Comparison of ENCODE assay signal across 25 cellular contexts in genomic region chr11:130127509-130127908, GRCh38. TPM values are rescaled to one million over a fixed set of nuclear protein-coding genes. Genes with fewer than 3 reads are reported as not detected.
DNase-seq lines count a peak whose midpoint lies in the region; ATAC-seq, FAIRE-seq and TF ChIP-seq lines count a peak whose summit lies in the region.
"Had no signal": no experiment of that assay in that cellular context is flagged by ENCODE, and none has a peak within 500 bp of the region (broad histone marks: within the 10 kb centered on the region; RNA-seq: fewer than 3 reads in every experiment).

No MANE protein-coding gene starts in this region.

- no peak overlapping the region for H3K27ac Mint-ChIP-seq in natural killer cell treated with Interleukin-12 subunit alpha and Interleukin-12 subunit beta and Interleukin-15 and Interleukin-18, amount 100 ng/mL, for 72 hours
- H3K27ac Mint-ChIP-seq: CD8-positive, alpha-beta T cell had no signal

- peaks cover 14% of the 10 kb centered on the region for H3K36me3 Mint-ChIP-seq in natural killer cell treated with Interleukin-12 subunit alpha and Interleukin-12 subunit beta and Interleukin-15 and Interleukin-18, amount 100 ng/mL, for 72 hours

- TF ChIP-seq CTCF in hepatocyte (IDR thresholded peaks at IDR 0.05; ENCODE audit: poor library complexity) (no peak), kidney (IDR thresholded peaks at IDR 0.05; ENCODE audit: borderline replicate concordance, extremely low read depth, insufficient read depth) (no peak)

- intact Hi-C loops in kidney (cut with DNase I), result no loop called here

- no peak overlapping the region for H3K4me3 ChIP-seq in hepatocyte
- H3K4me3 ChIP-seq in thymus (ENCODE audit: low read length), result no peak overlapping the region
- no peak overlapping the region for H3K4me3 ChIP-seq in kidney (ENCODE audit: low read length in 2 of 2)
- H3K4me3 ChIP-seq: A549, MG63 had no signal

- no peak overlapping the region for H3K9ac ChIP-seq in kidney (ENCODE audit: low read length in 2 of 2)

- WGBS in hepatocyte (ENCODE audit: low lambda C conversion rate, missing lambda C conversion rate), result 91% methylated on average over 4 of the region's 4 CpGs
- 98% methylated on average over 4 of the region's 4 CpGs for WGBS in thymus

- no peak overlapping the region for H2AFZ ChIP-seq in hepatocyte

- no peaks in the 10 kb centered on the region for H3K9me3 ChIP-seq in hepatocyte (ENCODE audit: low read depth)
- H3K9me3 ChIP-seq in thymus (ENCODE audit: control insufficient read depth), result no peaks in the 10 kb centered on the region
- H3K9me3 ChIP-seq in kidney (ENCODE audit: control insufficient read depth in 1 of 2, low read length in 2 of 2), result no peaks in the 10 kb centered on the region
- H3K9me3 ChIP-seq: A549, MG63 had no signal

- H3K27me3 Mint-ChIP-seq in natural killer cell treated with Interleukin-12 subunit alpha and Interleukin-12 subunit beta and Interleukin-15 and Interleukin-18, amount 100 ng/mL, for 72 hours, result no peaks in the 10 kb centered on the region

- DNase-seq in NCI-H460 (ENCODE audit: extremely low read depth, low read depth) (peak; percentile 9), hepatocyte (ENCODE audit: low spot score) (no peak), COR-L47 (lab: John Stamatoyannopoulos, UW) (no peak), DMS79 (lab: John Stamatoyannopoulos, UW) (no peak), kidney (no peak)
- peak; percentile 35 for DNase-seq in natural killer cell treated with Interleukin-12 subunit alpha and Interleukin-12 subunit beta and Interleukin-15 and Interleukin-18, amount 100 ng/mL, for 72 hours (ENCODE audit: low spot score)
- DNase-seq: AML-193; C1 segment of cervical spinal cord; CD8-positive, alpha-beta T cell; HCEC 1CT; IMR-90; KG1; MG63; NCI-H1694; NCI-H2029 treated with DMSO at 0.1 percent for 48 hours; NCI-H446 treated with DMSO at 0.1 percent for 48 hours; NCI-H526 treated with DMSO at 0.1 percent for 48 hours; SHP77 had no signal

- H3K9me3 Mint-ChIP-seq in natural killer cell treated with Interleukin-12 subunit alpha and Interleukin-12 subunit beta and Interleukin-15 and Interleukin-18, amount 100 ng/mL, for 72 hours, result no peaks in the 10 kb centered on the region
- H3K9me3 Mint-ChIP-seq: CD8-positive, alpha-beta T cell had no signal

- no peaks in the 10 kb centered on the region for H3K9me2 ChIP-seq in hepatocyte (replicated peaks; ENCODE audit: insufficient read depth)

- no peak for FAIRE-seq in kidney (lab: Jason Lieb, UNC)
- FAIRE-seq: A549, H1 had no signal

- peaks cover 17 to 21% of the 10 kb centered on the region in 2 donors for H3K4me1 Mint-ChIP-seq in natural killer cell treated with Interleukin-12 subunit alpha and Interleukin-12 subunit beta and Interleukin-15 and Interleukin-18, amount 100 ng/mL, for 72 hours (ENCODE audit: low read depth in 2 of 2)

- H3K4me1 ChIP-seq in hepatocyte (ENCODE audit: insufficient read depth) (peaks cover 5% of the 10 kb centered on the region), thymus (ENCODE audit: control insufficient read depth, insufficient read depth, low read length) (no peaks in the 10 kb centered on the region), kidney (ENCODE audit: control insufficient read depth in 1 of 2, insufficient read depth in 1 of 2, low read depth in 1 of 2, low read length in 2 of 2) (peaks cover 0 to 2% of the 10 kb centered on the region in 2 donors)

- no peak for ATAC-seq in natural killer cell treated with Interleukin-12 subunit alpha and Interleukin-12 subunit beta and Interleukin-15 and Interleukin-18, amount 100 ng/mL, for 72 hours
- ATAC-seq: A549; CD8-positive, alpha-beta T cell had no signal

- H3K27ac ChIP-seq in hepatocyte (peak overlapping the region; percentile 52), thymus (ENCODE audit: low read depth) (peak overlapping the region; percentile 27), kidney (ENCODE audit: low read depth in 2 of 2, low read length in 2 of 2) (no peak overlapping the region)
- H3K27ac ChIP-seq: A549, RWPE1 had no signal

- H3K4me2 ChIP-seq in hepatocyte, result no peak overlapping the region
- H3K4me2 ChIP-seq: A549 had no signal

- peaks cover 18% of the 10 kb centered on the region for H3K79me2 ChIP-seq in hepatocyte

- H3K36me3 ChIP-seq in hepatocyte (replicated peaks; ENCODE audit: insufficient read depth, low read depth), result no peaks in the 10 kb centered on the region
- H3K36me3 ChIP-seq in thymus (ENCODE audit: control insufficient read depth, insufficient read depth), result peaks cover 41% of the 10 kb centered on the region
- H3K36me3 ChIP-seq in kidney (ENCODE audit: control insufficient read depth in 1 of 2, insufficient read depth in 2 of 2, low read length in 2 of 2), result peaks cover 26 to 34% of the 10 kb centered on the region in 2 donors

- H4K20me1 ChIP-seq in hepatocyte (ENCODE audit: insufficient read depth, poor library complexity, severe bottlenecking), result no peaks in the 10 kb centered on the region

- H3K4me3 Mint-ChIP-seq in natural killer cell treated with Interleukin-12 subunit alpha and Interleukin-12 subunit beta and Interleukin-15 and Interleukin-18, amount 100 ng/mL, for 72 hours, result no peak overlapping the region
- H3K4me3 Mint-ChIP-seq: CD8-positive, alpha-beta T cell had no signal

- H3K27me3 ChIP-seq in hepatocyte (no peaks in the 10 kb centered on the region), thymus (ENCODE audit: control insufficient read depth, insufficient read depth) (no peaks in the 10 kb centered on the region)
- H3K27me3 ChIP-seq: MG63 had no signal

RNA-seq across cellular contexts. Expression of gene ST14, which starts 32.1 kb away (rescaled TPM):
- total RNA-seq in NCI-H460 (2014; rRNA removed; shearing (Covaris generic)), result not detected in 2 replicates
- not detected in 2 replicates for polyA plus RNA-seq in NCI-H460 (2014; cell fraction: nucleus; rRNA removed)
- total RNA-seq in hepatocyte, result 80.8 and 85.2 TPM in 2 replicates
- polyA plus RNA-seq in hepatocyte, result 81.4 and 93.3 TPM in 2 replicates
- total RNA-seq in natural killer cell treated with Interleukin-12 subunit alpha and Interleukin-12 subunit beta and Interleukin-15 and Interleukin-18, amount 100 ng/mL, for 72 hours, result under 1 TPM in 1 of 2 donors, not detected in 1; 0.17 TPM
- polyA plus RNA-seq in thymus, result 28.6 TPM
- total RNA-seq in kidney, result 139 TPM
- 59.3 TPM for polyA plus RNA-seq in kidney (ENCODE audit: insufficient read depth, low read depth, low replicate concordance)
- total RNA-seq: Daoy, G401, IMR-90, SK-MEL-5 had no signal
- polyA plus RNA-seq: IMR-90 had no signal

RNA-seq across cellular contexts. Expression of gene APLP2, which starts 57.8 kb away (rescaled TPM):
- total RNA-seq in NCI-H460 (2014; rRNA removed; shearing (Covaris generic)), result 430 and 522 TPM in 2 replicates
- polyA plus RNA-seq in NCI-H460 (2014; cell fraction: nucleus; rRNA removed), result 318 and 370 TPM in 2 replicates
- total RNA-seq in hepatocyte, result 485 and 500 TPM in 2 replicates
- polyA plus RNA-seq in hepatocyte, result 475 and 481 TPM in 2 replicates
- 10 to 100 TPM; 37.9 to 56.2 TPM for total RNA-seq in natural killer cell treated with Interleukin-12 subunit alpha and Interleukin-12 subunit beta and Interleukin-15 and Interleukin-18, amount 100 ng/mL, for 72 hours
- polyA plus RNA-seq in thymus, result 101 TPM
- total RNA-seq in kidney, result 502 TPM
- 338 TPM for polyA plus RNA-seq in kidney (ENCODE audit: insufficient read depth, low read depth, low replicate concordance)

Comparison
In these comparisons a context has a peak if more than half of its experiments do, and no peak if none do; other contexts are left out.
1. DNase-seq: peak in NCI-H460 (single experiment) and natural killer cell treated with Interleukin-12 subunit alpha and Interleukin-12 subunit beta and Interleukin-15 and Interleukin-18, amount 100 ng/mL, for 72 hours (single experiment); none in hepatocyte (single experiment), COR-L47 (single experiment), DMS79 (single experiment) and kidney (single experiment).
2. H3K27ac ChIP-seq: peak in hepatocyte (single experiment) and thymus (single experiment); none in kidney (0 of 2).
3. RNA of gene ST14, which starts 32.1 kb away (total RNA-seq): 139 TPM in kidney (single experiment) and 80.8 to 85.2 TPM in hepatocyte; 0.17 TPM in natural killer cell treated with Interleukin-12 subunit alpha and Interleukin-12 subunit beta and Interleukin-15 and Interleukin-18, amount 100 ng/mL, for 72 hours and not detected in NCI-H460; every median in the first group is over 10 times any median in the second.